In the genomic region with DNA sequence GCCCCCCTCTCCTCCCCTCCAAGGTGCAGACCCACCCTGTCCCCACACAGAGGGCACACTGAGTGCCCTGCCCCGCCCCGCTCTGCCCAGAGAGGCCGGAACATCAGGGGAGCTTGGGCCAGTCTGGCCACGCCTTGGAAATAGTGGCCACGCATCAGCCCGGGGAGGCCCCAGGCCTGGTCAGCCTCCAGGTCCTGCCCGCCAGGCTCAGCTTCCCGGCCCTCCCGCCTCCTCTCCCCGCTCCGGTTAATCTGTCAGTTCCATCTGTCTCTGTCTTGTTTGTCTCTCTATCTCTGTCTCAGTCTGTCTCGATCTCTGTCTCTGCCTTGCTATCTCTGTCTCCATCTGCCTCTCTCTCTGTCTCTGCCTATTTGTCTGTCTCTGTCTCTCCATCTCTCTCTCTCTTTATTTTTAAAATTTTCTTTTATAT, we compare ENCODE assay signal across 1 cellular context.
TF ChIP-seq lines count a peak whose summit lies in the region.

No MANE protein-coding gene starts in this region.

TF ChIP-seq in K562, 482 proteins besides CTCF, POLR2A, EP300 and RAD21 (continued from another document and continues in another):
- TF ChIP-seq, protein P1, sequence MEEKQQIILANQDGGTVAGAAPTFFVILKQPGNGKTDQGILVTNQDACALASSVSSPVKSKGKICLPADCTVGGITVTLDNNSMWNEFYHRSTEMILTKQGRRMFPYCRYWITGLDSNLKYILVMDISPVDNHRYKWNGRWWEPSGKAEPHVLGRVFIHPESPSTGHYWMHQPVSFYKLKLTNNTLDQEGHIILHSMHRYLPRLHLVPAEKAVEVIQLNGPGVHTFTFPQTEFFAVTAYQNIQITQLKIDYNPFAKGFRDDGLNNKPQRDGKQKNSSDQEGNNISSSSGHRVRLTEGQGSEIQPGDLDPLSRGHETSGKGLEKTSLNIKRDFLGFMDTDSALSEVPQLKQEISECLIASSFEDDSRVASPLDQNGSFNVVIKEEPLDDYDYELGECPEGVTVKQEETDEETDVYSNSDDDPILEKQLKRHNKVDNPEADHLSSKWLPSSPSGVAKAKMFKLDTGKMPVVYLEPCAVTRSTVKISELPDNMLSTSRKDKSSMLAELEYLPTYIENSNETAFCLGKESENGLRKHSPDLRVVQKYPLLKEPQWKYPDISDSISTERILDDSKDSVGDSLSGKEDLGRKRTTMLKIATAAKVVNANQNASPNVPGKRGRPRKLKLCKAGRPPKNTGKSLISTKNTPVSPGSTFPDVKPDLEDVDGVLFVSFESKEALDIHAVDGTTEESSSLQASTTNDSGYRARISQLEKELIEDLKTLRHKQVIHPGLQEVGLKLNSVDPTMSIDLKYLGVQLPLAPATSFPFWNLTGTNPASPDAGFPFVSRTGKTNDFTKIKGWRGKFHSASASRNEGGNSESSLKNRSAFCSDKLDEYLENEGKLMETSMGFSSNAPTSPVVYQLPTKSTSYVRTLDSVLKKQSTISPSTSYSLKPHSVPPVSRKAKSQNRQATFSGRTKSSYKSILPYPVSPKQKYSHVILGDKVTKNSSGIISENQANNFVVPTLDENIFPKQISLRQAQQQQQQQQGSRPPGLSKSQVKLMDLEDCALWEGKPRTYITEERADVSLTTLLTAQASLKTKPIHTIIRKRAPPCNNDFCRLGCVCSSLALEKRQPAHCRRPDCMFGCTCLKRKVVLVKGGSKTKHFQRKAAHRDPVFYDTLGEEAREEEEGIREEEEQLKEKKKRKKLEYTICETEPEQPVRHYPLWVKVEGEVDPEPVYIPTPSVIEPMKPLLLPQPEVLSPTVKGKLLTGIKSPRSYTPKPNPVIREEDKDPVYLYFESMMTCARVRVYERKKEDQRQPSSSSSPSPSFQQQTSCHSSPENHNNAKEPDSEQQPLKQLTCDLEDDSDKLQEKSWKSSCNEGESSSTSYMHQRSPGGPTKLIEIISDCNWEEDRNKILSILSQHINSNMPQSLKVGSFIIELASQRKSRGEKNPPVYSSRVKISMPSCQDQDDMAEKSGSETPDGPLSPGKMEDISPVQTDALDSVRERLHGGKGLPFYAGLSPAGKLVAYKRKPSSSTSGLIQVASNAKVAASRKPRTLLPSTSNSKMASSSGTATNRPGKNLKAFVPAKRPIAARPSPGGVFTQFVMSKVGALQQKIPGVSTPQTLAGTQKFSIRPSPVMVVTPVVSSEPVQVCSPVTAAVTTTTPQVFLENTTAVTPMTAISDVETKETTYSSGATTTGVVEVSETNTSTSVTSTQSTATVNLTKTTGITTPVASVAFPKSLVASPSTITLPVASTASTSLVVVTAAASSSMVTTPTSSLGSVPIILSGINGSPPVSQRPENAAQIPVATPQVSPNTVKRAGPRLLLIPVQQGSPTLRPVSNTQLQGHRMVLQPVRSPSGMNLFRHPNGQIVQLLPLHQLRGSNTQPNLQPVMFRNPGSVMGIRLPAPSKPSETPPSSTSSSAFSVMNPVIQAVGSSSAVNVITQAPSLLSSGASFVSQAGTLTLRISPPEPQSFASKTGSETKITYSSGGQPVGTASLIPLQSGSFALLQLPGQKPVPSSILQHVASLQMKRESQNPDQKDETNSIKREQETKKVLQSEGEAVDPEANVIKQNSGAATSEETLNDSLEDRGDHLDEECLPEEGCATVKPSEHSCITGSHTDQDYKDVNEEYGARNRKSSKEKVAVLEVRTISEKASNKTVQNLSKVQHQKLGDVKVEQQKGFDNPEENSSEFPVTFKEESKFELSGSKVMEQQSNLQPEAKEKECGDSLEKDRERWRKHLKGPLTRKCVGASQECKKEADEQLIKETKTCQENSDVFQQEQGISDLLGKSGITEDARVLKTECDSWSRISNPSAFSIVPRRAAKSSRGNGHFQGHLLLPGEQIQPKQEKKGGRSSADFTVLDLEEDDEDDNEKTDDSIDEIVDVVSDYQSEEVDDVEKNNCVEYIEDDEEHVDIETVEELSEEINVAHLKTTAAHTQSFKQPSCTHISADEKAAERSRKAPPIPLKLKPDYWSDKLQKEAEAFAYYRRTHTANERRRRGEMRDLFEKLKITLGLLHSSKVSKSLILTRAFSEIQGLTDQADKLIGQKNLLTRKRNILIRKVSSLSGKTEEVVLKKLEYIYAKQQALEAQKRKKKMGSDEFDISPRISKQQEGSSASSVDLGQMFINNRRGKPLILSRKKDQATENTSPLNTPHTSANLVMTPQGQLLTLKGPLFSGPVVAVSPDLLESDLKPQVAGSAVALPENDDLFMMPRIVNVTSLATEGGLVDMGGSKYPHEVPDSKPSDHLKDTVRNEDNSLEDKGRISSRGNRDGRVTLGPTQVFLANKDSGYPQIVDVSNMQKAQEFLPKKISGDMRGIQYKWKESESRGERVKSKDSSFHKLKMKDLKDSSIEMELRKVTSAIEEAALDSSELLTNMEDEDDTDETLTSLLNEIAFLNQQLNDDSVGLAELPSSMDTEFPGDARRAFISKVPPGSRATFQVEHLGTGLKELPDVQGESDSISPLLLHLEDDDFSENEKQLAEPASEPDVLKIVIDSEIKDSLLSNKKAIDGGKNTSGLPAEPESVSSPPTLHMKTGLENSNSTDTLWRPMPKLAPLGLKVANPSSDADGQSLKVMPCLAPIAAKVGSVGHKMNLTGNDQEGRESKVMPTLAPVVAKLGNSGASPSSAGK (IDR thresholded peaks at IDR 0.05), result 0 out of 2 replicates have a peak, but pooled peaks have one; percentile 5
- TF ChIP-seq MIER1 (IDR thresholded peaks at IDR 0.05; ENCODE audit: low read depth) (no peak), MEIS2 (IDR thresholded peaks at IDR 0.05; ENCODE audit: partially characterized antibody) (peak; percentile 38), KLF16 (IDR thresholded peaks at IDR 0.05) (peak; percentile 53; the same call in 1 of the 2 replicates), ZBTB7A (IDR thresholded peaks at IDR 0.05; ENCODE audit: borderline replicate concordance, control insufficient read depth, low read depth, low read length) (no peak), ZFP36 (IDR thresholded peaks at IDR 0.05; ENCODE audit: low read depth, low read length, partially characterized antibody) (peak; percentile 59), RBFOX2 (IDR thresholded peaks at IDR 0.05; ENCODE audit: low read depth, low read length) (peak; percentile 66), HDAC2 (IDR thresholded peaks at IDR 0.05) (peak; percentile 73), SOX6 (IDR thresholded peaks at IDR 0.05) (peak; percentile 44; the same call in 1 of the 2 replicates), DIDO1 (tag; IDR thresholded peaks at IDR 0.05; ENCODE audit: low read depth) (no peak), CHD1 (IDR thresholded peaks at IDR 0.05; ENCODE audit: low read length) (no peak), HOXB6 (CRISPR knock-in tag; IDR thresholded peaks at IDR 0.05; ENCODE audit: borderline replicate concordance) (no peak), ZNF695 (CRISPR knock-in tag; IDR thresholded peaks at IDR 0.05) (no peak), FOXP1 (CRISPR knock-in tag; IDR thresholded peaks at IDR 0.05) (no peak), ZNF239 (CRISPR knock-in tag; IDR thresholded peaks at IDR 0.05) (no peak), RFX5 (IDR thresholded peaks at IDR 0.05; ENCODE audit: low read depth, low read length) (no peak), ERF (CRISPR knock-in tag; IDR thresholded peaks at IDR 0.05) (no peak)
- TF ChIP-seq, protein P2, sequence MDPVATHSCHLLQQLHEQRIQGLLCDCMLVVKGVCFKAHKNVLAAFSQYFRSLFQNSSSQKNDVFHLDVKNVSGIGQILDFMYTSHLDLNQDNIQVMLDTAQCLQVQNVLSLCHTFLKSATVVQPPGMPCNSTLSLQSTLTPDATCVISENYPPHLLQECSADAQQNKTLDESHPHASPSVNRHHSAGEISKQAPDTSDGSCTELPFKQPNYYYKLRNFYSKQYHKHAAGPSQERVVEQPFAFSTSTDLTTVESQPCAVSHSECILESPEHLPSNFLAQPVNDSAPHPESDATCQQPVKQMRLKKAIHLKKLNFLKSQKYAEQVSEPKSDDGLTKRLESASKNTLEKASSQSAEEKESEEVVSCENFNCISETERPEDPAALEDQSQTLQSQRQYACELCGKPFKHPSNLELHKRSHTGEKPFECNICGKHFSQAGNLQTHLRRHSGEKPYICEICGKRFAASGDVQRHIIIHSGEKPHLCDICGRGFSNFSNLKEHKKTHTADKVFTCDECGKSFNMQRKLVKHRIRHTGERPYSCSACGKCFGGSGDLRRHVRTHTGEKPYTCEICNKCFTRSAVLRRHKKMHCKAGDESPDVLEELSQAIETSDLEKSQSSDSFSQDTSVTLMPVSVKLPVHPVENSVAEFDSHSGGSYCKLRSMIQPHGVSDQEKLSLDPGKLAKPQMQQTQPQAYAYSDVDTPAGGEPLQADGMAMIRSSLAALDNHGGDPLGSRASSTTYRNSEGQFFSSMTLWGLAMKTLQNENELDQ (CRISPR knock-in tag; IDR thresholded peaks at IDR 0.05; ENCODE audit: borderline replicate concordance), result no peak
- TF ChIP-seq, protein P3, sequence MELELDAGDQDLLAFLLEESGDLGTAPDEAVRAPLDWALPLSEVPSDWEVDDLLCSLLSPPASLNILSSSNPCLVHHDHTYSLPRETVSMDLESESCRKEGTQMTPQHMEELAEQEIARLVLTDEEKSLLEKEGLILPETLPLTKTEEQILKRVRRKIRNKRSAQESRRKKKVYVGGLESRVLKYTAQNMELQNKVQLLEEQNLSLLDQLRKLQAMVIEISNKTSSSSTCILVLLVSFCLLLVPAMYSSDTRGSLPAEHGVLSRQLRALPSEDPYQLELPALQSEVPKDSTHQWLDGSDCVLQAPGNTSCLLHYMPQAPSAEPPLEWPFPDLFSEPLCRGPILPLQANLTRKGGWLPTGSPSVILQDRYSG (tag; conservative IDR thresholded peaks at IDR 0.05; ENCODE audit: low read depth), result no peak
- TF ChIP-seq, protein P4, sequence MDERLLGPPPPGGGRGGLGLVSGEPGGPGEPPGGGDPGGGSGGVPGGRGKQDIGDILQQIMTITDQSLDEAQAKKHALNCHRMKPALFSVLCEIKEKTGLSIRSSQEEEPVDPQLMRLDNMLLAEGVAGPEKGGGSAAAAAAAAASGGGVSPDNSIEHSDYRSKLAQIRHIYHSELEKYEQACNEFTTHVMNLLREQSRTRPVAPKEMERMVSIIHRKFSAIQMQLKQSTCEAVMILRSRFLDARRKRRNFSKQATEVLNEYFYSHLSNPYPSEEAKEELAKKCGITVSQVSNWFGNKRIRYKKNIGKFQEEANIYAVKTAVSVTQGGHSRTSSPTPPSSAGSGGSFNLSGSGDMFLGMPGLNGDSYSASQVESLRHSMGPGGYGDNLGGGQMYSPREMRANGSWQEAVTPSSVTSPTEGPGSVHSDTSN (CRISPR knock-in tag; IDR thresholded peaks at IDR 0.05; ENCODE audit: low read depth), result no peak
- TF ChIP-seq, protein P4 (tag; conservative IDR thresholded peaks at IDR 0.05; ENCODE audit: low read depth), result no peak; the same call in 1 of the 2 replicates
- TF ChIP-seq, protein P5, sequence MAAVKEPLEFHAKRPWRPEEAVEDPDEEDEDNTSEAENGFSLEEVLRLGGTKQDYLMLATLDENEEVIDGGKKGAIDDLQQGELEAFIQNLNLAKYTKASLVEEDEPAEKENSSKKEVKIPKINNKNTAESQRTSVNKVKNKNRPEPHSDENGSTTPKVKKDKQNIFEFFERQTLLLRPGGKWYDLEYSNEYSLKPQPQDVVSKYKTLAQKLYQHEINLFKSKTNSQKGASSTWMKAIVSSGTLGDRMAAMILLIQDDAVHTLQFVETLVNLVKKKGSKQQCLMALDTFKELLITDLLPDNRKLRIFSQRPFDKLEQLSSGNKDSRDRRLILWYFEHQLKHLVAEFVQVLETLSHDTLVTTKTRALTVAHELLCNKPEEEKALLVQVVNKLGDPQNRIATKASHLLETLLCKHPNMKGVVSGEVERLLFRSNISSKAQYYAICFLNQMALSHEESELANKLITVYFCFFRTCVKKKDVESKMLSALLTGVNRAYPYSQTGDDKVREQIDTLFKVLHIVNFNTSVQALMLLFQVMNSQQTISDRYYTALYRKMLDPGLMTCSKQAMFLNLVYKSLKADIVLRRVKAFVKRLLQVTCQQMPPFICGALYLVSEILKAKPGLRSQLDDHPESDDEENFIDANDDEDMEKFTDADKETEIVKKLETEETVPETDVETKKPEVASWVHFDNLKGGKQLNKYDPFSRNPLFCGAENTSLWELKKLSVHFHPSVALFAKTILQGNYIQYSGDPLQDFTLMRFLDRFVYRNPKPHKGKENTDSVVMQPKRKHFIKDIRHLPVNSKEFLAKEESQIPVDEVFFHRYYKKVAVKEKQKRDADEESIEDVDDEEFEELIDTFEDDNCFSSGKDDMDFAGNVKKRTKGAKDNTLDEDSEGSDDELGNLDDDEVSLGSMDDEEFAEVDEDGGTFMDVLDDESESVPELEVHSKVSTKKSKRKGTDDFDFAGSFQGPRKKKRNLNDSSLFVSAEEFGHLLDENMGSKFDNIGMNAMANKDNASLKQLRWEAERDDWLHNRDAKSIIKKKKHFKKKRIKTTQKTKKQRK (IDR thresholded peaks at IDR 0.05; ENCODE audit: borderline replicate concordance, low read depth, low read length), result no peak
- TF ChIP-seq, protein P6, sequence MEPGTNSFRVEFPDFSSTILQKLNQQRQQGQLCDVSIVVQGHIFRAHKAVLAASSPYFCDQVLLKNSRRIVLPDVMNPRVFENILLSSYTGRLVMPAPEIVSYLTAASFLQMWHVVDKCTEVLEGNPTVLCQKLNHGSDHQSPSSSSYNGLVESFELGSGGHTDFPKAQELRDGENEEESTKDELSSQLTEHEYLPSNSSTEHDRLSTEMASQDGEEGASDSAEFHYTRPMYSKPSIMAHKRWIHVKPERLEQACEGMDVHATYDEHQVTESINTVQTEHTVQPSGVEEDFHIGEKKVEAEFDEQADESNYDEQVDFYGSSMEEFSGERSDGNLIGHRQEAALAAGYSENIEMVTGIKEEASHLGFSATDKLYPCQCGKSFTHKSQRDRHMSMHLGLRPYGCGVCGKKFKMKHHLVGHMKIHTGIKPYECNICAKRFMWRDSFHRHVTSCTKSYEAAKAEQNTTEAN (CRISPR knock-in tag; IDR thresholded peaks at IDR 0.05), result no peak
- TF ChIP-seq, protein P7, sequence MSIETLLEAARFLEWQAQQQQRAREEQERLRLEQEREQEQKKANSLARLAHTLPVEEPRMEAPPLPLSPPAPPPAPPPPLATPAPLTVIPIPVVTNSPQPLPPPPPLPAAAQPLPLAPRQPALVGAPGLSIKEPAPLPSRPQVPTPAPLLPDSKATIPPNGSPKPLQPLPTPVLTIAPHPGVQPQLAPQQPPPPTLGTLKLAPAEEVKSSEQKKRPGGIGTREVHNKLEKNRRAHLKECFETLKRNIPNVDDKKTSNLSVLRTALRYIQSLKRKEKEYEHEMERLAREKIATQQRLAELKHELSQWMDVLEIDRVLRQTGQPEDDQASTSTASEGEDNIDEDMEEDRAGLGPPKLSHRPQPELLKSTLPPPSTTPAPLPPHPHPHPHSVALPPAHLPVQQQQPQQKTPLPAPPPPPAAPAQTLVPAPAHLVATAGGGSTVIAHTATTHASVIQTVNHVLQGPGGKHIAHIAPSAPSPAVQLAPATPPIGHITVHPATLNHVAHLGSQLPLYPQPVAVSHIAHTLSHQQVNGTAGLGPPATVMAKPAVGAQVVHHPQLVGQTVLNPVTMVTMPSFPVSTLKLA (conservative IDR thresholded peaks at IDR 0.05), result no peak
